Comparison of ENCODE assay signal across 8 cellular contexts in the genomic region with DNA sequence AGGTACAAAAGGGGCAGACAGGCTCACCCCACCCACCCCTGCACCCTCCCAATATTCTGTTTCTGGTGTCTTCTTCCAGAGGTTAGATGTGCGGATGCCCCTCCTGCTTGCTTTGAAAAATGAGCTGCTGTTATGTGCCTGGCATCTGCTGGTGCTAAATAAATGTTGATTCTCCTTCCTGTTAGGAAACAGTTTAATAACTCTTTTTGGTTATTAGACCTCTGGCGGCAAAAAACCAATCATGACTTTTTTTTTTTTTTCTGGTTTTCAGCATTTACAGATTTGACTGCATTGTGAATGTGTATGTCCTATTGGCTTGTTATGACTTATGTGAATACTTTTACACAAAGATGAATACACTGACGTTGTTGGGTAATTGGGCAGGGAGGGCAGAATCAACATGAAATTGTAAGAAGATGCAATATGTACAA. TPM values are rescaled to one million over a fixed set of nuclear protein-coding genes. Genes with fewer than 3 reads are reported as not detected.
DNase-seq lines count a peak whose midpoint lies in the region; ATAC-seq and TF ChIP-seq lines count a peak whose summit lies in the region.

No MANE protein-coding gene starts in this region.

- H3K27ac ChIP-seq in right atrium auricular region (peak overlapping the region in 1 of 2 donors; percentile 83), subcutaneous abdominal adipose tissue (ENCODE audit: low read depth, low read length) (peak overlapping the region; percentile 96)

- no peak for DNase-seq in right atrium auricular region (ENCODE audit: low spot score)
- no peak for DNase-seq in Right ventricle myocardium inferior (ENCODE audit: missing footprints)
- DNase-seq in activated CD8-positive, alpha-beta T cell treated with anti-CD3 and anti-CD28 coated beads, Interleukin-2, amount 10 ng/mL, durations not matched to agents 7 days and 5 days: no peak
- no peak for DNase-seq in NCI-H2171 (lab: John Stamatoyannopoulos, UW)
- no peak for DNase-seq in NCI-H524 treated with DMSO at 0.1 percent for 48 hours (lab: John Stamatoyannopoulos, UW)

- H3K9me3 Mint-ChIP-seq in activated CD8-positive, alpha-beta T cell treated with anti-CD3 and anti-CD28 coated beads, Interleukin-2, amount 10 ng/mL, durations not matched to agents 7 days and 5 days (ENCODE audit: insufficient read depth): no peaks in the 10 kb centered on the region

- H3K36me3 Mint-ChIP-seq in activated CD8-positive, alpha-beta T cell treated with anti-CD3 and anti-CD28 coated beads, Interleukin-2, amount 10 ng/mL, durations not matched to agents 7 days and 5 days (ENCODE audit: low read depth): peaks cover 4% of the 10 kb centered on the region

- H3K4me1 ChIP-seq in right atrium auricular region: peaks cover 0 to 9% of the 10 kb centered on the region in 2 donors
- peaks cover 4 to 36% (median 29%) of the 10 kb centered on the region in 5 donors for H3K4me1 ChIP-seq in subcutaneous abdominal adipose tissue (ENCODE audit: control insufficient read depth in 5 of 5, insufficient read depth in 5 of 5, low read length in 5 of 5)

- H3K9me3 ChIP-seq in right atrium auricular region (no peaks in the 10 kb centered on the region), subcutaneous abdominal adipose tissue (ENCODE audit: control insufficient read depth in 5 of 5, low read length in 5 of 5) (no peaks in the 10 kb centered on the region)

- peak overlapping the region; percentile 90 for H3K4me3 Mint-ChIP-seq in activated CD8-positive, alpha-beta T cell treated with anti-CD3 and anti-CD28 coated beads, Interleukin-2, amount 10 ng/mL, durations not matched to agents 7 days and 5 days

- POLR2A ChIA-PET in activated CD8-positive, alpha-beta T cell treated with anti-CD3 and anti-CD28 coated beads, Interleukin-2, amount 10 ng/mL, durations not matched to agents 7 days and 5 days (lab: Charles Lee): interaction anchor here (0.9 to 3.5 kb wide), 3 partner anchors 10 to 66 kb away, joined by 3 to 56 read pairs (median 5); partner anchors contain the start of gene TMEM156

- no peak for ATAC-seq in Right ventricle myocardium inferior
- ATAC-seq in activated CD8-positive, alpha-beta T cell treated with anti-CD3 and anti-CD28 coated beads, Interleukin-2, amount 10 ng/mL, durations not matched to agents 7 days and 5 days: no peak
- no peak for ATAC-seq in GM21360 (IDR thresholded peaks at IDR 0.05; ENCODE audit: unreplicated experiment)

- CTCF ChIA-PET in activated CD8-positive, alpha-beta T cell treated with anti-CD3 and anti-CD28 coated beads, Interleukin-2, amount 10 ng/mL, durations not matched to agents 7 days and 5 days (lab: Charles Lee): interaction anchor here (0.6 to 3.7 kb wide), 9 partner anchors 13 to 185 kb away, joined by 3 to 30 read pairs (median 3); no protein-coding TSS in a partner anchor

- H3K4me3 ChIP-seq in right atrium auricular region: peak overlapping the region; percentile 64 to 80
- peak overlapping the region; percentile 55 for H3K4me3 ChIP-seq in iPS-11a (ENCODE audit: low read depth, low read length)
- peak overlapping the region; percentile 67 to 84 (median 73) for H3K4me3 ChIP-seq in subcutaneous abdominal adipose tissue (ENCODE audit: low read depth in 1 of 5, low read length in 5 of 5)

- no peak for TF ChIP-seq CTCF in right atrium auricular region (IDR thresholded peaks at IDR 0.05)

- H3K27ac Mint-ChIP-seq in activated CD8-positive, alpha-beta T cell treated with anti-CD3 and anti-CD28 coated beads, Interleukin-2, amount 10 ng/mL, durations not matched to agents 7 days and 5 days: peak overlapping the region; percentile 90

- H3K9ac ChIP-seq in subcutaneous abdominal adipose tissue (ENCODE audit: low read length in 5 of 5): peak overlapping the region; percentile 73 to 86 (median 76)

- no peaks in the 10 kb centered on the region for H3K36me3 ChIP-seq in right atrium auricular region
- H3K36me3 ChIP-seq in subcutaneous abdominal adipose tissue (ENCODE audit: control insufficient read depth in 5 of 5, insufficient read depth in 5 of 5, low read length in 5 of 5): peaks cover 0 to 2% (median 0%) of the 10 kb centered on the region in 5 donors

- peaks cover 46% of the 10 kb centered on the region for H3K4me1 Mint-ChIP-seq in activated CD8-positive, alpha-beta T cell treated with anti-CD3 and anti-CD28 coated beads, Interleukin-2, amount 10 ng/mL, durations not matched to agents 7 days and 5 days (ENCODE audit: low read depth)

- H3K27me3 Mint-ChIP-seq in activated CD8-positive, alpha-beta T cell treated with anti-CD3 and anti-CD28 coated beads, Interleukin-2, amount 10 ng/mL, durations not matched to agents 7 days and 5 days (ENCODE audit: low read depth): no peaks in the 10 kb centered on the region

- intact Hi-C loops in Right ventricle myocardium inferior (cut with DNase I): loop anchor here (10.0 kb wide), 1 partner anchor 141 kb away; no protein-coding TSS in a partner anchor

- no peaks in the 10 kb centered on the region for H3K27me3 ChIP-seq in right atrium auricular region
- no peaks in the 10 kb centered on the region for H3K27me3 ChIP-seq in subcutaneous abdominal adipose tissue (ENCODE audit: control insufficient read depth in 5 of 5, insufficient read depth in 4 of 5, low read length in 5 of 5)

RNA-seq across cellular contexts. Expression of gene TMEM156, which starts 13.6 kb away (rescaled TPM):
- total RNA-seq in right atrium auricular region (not detected), Right ventricle myocardium inferior (not detected)
- 10 to 100 TPM; 12.4 to 14.1 TPM for total RNA-seq in activated CD8-positive, alpha-beta T cell treated with anti-CD3 and anti-CD28 coated beads, Interleukin-2, amount 10 ng/mL, durations not matched to agents 7 days and 5 days

RNA-seq across cellular contexts. Expression of gene KLHL5, which starts 16.2 kb away (rescaled TPM):
- total RNA-seq in right atrium auricular region (10 to 100 TPM; 11.8 to 13.1 TPM), Right ventricle myocardium inferior (15.4 TPM)
- 10 to 100 TPM; 16.6 to 17.0 TPM for total RNA-seq in activated CD8-positive, alpha-beta T cell treated with anti-CD3 and anti-CD28 coated beads, Interleukin-2, amount 10 ng/mL, durations not matched to agents 7 days and 5 days

Comparison
In these comparisons a context has a peak if more than half of its experiments do, and no peak if none do; other contexts are left out.
1. RNA of gene TMEM156, which starts 13.6 kb away (total RNA-seq): 12.4 to 14.1 TPM in activated CD8-positive, alpha-beta T cell treated with anti-CD3 and anti-CD28 coated beads, Interleukin-2, amount 10 ng/mL, durations not matched to agents 7 days and 5 days; not detected in right atrium auricular region and not detected in Right ventricle myocardium inferior (single experiment); every median in the first group is over 10 times any median in the second.
2. Peak in every context shown above with its lines, with median percentiles within 50 percentile points of each other: H3K4me3 ChIP-seq.